1 cellular context compared by ENCODE assay signal in the genomic region with DNA sequence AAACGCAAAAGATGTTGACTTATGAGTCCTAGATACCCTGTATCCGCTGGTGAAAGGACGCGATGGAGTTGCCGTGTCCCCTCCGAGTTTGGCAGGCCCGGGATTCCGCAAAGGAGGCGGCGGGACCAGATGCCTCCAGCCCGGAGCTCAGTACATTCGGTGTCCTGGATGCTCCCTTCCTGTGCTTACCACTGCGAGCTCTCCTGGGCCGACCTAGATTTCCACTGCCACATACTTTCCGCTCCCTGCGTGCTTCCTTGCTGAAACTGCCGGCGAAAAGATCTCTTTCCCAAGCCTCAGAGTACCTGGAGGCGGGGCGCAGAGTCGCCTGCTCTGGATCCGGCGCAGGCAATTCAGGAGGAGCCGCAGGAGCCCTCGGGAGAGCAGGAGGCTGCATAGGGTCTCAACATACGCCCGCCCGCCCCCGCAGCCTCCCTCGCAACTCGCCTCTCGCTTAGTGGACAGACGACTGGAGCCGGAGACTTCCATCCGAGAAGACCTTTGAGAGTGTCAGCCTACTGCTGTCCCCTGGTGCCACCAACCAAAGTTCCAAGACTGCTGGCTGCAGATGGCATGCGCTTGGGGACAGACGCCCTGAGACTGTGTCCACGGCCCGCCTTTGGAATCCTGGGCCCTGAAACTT.
TF ChIP-seq lines count a peak whose summit lies in the region.

No MANE protein-coding gene starts in this region.

TF ChIP-seq in HEK293, 187 proteins besides CTCF, POLR2A, EP300 and RAD21 (continued from another document):
- TF ChIP-seq, protein P1, sequence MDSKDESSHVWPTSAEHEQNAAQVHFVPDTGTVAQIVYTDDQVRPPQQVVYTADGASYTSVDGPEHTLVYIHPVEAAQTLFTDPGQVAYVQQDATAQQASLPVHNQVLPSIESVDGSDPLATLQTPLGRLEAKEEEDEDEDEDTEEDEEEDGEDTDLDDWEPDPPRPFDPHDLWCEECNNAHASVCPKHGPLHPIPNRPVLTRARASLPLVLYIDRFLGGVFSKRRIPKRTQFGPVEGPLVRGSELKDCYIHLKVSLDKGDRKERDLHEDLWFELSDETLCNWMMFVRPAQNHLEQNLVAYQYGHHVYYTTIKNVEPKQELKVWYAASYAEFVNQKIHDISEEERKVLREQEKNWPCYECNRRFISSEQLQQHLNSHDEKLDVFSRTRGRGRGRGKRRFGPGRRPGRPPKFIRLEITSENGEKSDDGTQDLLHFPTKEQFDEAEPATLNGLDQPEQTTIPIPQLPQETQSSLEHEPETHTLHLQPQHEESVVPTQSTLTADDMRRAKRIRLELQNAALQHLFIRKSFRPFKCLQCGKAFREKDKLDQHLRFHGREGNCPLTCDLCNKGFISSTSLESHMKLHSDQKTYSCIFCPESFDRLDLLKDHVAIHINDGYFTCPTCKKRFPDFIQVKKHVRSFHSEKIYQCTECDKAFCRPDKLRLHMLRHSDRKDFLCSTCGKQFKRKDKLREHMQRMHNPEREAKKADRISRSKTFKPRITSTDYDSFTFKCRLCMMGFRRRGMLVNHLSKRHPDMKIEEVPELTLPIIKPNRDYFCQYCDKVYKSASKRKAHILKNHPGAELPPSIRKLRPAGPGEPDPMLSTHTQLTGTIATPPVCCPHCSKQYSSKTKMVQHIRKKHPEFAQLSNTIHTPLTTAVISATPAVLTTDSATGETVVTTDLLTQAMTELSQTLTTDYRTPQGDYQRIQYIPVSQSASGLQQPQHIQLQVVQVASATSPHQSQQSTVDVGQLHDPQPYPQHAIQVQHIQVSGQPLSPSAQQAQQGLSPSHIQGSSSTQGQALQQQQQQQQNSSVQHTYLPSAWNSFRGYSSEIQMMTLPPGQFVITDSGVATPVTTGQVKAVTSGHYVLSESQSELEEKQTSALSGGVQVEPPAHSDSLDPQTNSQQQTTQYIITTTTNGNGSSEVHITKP (tag by site-specific recombination; IDR thresholded peaks at IDR 0.05), result peak; percentile 79
- peak; percentile 35; the same call in 1 of the 2 replicates for TF ChIP-seq ZFP37 (tag by site-specific recombination; IDR thresholded peaks at IDR 0.05)
- TF ChIP-seq ZNF121 (tag by site-specific recombination; IDR thresholded peaks at IDR 0.05), result no peak
- TF ChIP-seq SP2 (tag by site-specific recombination; IDR thresholded peaks at IDR 0.05), result peak; percentile 26; the same call in 1 of the 2 replicates
- no peak for TF ChIP-seq ZNF548 (tag by site-specific recombination; IDR thresholded peaks at IDR 0.05)
- TF ChIP-seq, protein P2, sequence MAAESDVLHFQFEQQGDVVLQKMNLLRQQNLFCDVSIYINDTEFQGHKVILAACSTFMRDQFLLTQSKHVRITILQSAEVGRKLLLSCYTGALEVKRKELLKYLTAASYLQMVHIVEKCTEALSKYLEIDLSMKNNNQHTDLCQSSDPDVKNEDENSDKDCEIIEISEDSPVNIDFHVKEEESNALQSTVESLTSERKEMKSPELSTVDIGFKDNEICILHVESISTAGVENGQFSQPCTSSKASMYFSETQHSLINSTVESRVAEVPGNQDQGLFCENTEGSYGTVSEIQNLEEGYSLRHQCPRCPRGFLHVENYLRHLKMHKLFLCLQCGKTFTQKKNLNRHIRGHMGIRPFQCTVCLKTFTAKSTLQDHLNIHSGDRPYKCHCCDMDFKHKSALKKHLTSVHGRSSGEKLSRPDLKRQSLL (tag by site-specific recombination; IDR thresholded peaks at IDR 0.05), result peak; percentile 41; the same call in 1 of the 2 replicates
- no peak for TF ChIP-seq ZXDB (tag by site-specific recombination; IDR thresholded peaks at IDR 0.05)
- TF ChIP-seq ZNF335 (tag by site-specific recombination; conservative IDR thresholded peaks at IDR 0.05), result peak; percentile 90
- TF ChIP-seq, protein P3, sequence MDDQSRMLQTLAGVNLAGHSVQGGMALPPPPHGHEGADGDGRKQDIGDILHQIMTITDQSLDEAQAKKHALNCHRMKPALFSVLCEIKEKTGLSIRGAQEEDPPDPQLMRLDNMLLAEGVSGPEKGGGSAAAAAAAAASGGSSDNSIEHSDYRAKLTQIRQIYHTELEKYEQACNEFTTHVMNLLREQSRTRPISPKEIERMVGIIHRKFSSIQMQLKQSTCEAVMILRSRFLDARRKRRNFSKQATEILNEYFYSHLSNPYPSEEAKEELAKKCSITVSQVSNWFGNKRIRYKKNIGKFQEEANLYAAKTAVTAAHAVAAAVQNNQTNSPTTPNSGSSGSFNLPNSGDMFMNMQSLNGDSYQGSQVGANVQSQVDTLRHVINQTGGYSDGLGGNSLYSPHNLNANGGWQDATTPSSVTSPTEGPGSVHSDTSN (CRISPR knock-in tag; IDR thresholded peaks at IDR 0.05), result no peak
- TF ChIP-seq ZNF701 (tag by site-specific recombination; IDR thresholded peaks at IDR 0.05), result no peak
- TF ChIP-seq ZNF248 (tag by site-specific recombination; IDR thresholded peaks at IDR 0.05), result no peak
- TF ChIP-seq IKZF3 (tag by site-specific recombination; IDR thresholded peaks at IDR 0.05), result peak; percentile 34; the same call in 1 of the 2 replicates
- 0 out of 2 replicates have a peak, but pooled peaks have one; percentile 19 for TF ChIP-seq EGR2 (tag by site-specific recombination; IDR thresholded peaks at IDR 0.05; ENCODE audit: low read depth)
- peak; percentile 82 for TF ChIP-seq ZBTB20 (tag by site-specific recombination; IDR thresholded peaks at IDR 0.05)
- TF ChIP-seq ZFP41 (tag by site-specific recombination; IDR thresholded peaks at IDR 0.05; ENCODE audit: borderline replicate concordance), result no peak
- no peak for TF ChIP-seq ZNF830 (tag by site-specific recombination; IDR thresholded peaks at IDR 0.05; ENCODE audit: low read depth)
- no peak for TF ChIP-seq HOXA7 (CRISPR knock-in tag; IDR thresholded peaks at IDR 0.05; ENCODE audit: borderline replicate concordance)
- TF ChIP-seq ZBTB48 (tag by site-specific recombination; IDR thresholded peaks at IDR 0.05), result no peak
- TF ChIP-seq SP3 (tag by site-specific recombination; IDR thresholded peaks at IDR 0.05), result peak; percentile 19; the same call in 1 of the 2 replicates
- TF ChIP-seq ZNF521 (tag by site-specific recombination; IDR thresholded peaks at IDR 0.05), result no peak
- TF ChIP-seq, protein P4, sequence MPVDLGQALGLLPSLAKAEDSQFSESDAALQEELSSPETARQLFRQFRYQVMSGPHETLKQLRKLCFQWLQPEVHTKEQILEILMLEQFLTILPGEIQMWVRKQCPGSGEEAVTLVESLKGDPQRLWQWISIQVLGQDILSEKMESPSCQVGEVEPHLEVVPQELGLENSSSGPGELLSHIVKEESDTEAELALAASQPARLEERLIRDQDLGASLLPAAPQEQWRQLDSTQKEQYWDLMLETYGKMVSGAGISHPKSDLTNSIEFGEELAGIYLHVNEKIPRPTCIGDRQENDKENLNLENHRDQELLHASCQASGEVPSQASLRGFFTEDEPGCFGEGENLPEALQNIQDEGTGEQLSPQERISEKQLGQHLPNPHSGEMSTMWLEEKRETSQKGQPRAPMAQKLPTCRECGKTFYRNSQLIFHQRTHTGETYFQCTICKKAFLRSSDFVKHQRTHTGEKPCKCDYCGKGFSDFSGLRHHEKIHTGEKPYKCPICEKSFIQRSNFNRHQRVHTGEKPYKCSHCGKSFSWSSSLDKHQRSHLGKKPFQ (tag by site-specific recombination; IDR thresholded peaks at IDR 0.05), result no peak
- peak; percentile 51 for TF ChIP-seq ZBTB17 (tag by site-specific recombination; IDR thresholded peaks at IDR 0.05)
- no peak for TF ChIP-seq MZF1 (tag by site-specific recombination; IDR thresholded peaks at IDR 0.05; ENCODE audit: borderline replicate concordance)
- TF ChIP-seq ZNF48 (tag by site-specific recombination; IDR thresholded peaks at IDR 0.05), result no peak
- TF ChIP-seq, protein P5, sequence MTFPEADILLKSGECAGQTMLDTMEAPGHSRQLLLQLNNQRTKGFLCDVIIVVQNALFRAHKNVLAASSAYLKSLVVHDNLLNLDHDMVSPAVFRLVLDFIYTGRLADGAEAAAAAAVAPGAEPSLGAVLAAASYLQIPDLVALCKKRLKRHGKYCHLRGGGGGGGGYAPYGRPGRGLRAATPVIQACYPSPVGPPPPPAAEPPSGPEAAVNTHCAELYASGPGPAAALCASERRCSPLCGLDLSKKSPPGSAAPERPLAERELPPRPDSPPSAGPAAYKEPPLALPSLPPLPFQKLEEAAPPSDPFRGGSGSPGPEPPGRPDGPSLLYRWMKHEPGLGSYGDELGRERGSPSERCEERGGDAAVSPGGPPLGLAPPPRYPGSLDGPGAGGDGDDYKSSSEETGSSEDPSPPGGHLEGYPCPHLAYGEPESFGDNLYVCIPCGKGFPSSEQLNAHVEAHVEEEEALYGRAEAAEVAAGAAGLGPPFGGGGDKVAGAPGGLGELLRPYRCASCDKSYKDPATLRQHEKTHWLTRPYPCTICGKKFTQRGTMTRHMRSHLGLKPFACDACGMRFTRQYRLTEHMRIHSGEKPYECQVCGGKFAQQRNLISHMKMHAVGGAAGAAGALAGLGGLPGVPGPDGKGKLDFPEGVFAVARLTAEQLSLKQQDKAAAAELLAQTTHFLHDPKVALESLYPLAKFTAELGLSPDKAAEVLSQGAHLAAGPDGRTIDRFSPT (tag by site-specific recombination; IDR thresholded peaks at IDR 0.05), result no peak
- peak; percentile 83; the same call in 1 of the 2 replicates for TF ChIP-seq ZNF600 (tag by site-specific recombination; IDR thresholded peaks at IDR 0.05)
- peak; percentile 63 for TF ChIP-seq ZFHX2 (tag by site-specific recombination; conservative IDR thresholded peaks at IDR 0.05)
- TF ChIP-seq ZNF785 (tag by site-specific recombination; IDR thresholded peaks at IDR 0.05), result no peak
- TF ChIP-seq ZNF174 (tag by site-specific recombination; IDR thresholded peaks at IDR 0.05), result no peak
- TF ChIP-seq ZNF169 (tag by site-specific recombination; IDR thresholded peaks at IDR 0.05), result no peak
- TF ChIP-seq, protein P6, sequence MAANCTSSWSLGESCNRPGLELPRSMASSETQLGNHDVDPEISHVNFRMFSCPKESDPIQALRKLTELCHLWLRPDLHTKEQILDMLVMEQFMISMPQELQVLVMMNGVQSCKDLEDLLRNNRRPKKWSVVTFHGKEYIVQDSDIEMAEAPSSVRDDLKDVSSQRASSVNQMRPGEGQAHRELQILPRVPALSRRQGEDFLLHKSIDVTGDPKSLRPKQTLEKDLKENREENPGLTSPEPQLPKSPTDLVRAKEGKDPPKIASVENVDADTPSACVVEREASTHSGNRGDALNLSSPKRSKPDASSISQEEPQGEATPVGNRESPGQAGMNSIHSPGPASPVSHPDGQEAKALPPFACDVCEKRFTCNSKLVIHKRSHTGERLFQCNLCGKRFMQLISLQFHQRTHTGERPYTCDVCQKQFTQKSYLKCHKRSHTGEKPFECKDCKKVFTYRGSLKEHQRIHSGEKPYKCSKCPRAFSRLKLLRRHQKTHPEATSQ (tag by site-specific recombination; IDR thresholded peaks at IDR 0.05), result no peak
- no peak for TF ChIP-seq ZIC2 (tag by site-specific recombination; IDR thresholded peaks at IDR 0.05)
- no peak for TF ChIP-seq ZNF561 (tag by site-specific recombination; IDR thresholded peaks at IDR 0.05; ENCODE audit: borderline replicate concordance)
- TF ChIP-seq ZNF292 (tag by site-specific recombination; IDR thresholded peaks at IDR 0.05; ENCODE audit: borderline replicate concordance, low read depth), result no peak
- TF ChIP-seq, protein P7, sequence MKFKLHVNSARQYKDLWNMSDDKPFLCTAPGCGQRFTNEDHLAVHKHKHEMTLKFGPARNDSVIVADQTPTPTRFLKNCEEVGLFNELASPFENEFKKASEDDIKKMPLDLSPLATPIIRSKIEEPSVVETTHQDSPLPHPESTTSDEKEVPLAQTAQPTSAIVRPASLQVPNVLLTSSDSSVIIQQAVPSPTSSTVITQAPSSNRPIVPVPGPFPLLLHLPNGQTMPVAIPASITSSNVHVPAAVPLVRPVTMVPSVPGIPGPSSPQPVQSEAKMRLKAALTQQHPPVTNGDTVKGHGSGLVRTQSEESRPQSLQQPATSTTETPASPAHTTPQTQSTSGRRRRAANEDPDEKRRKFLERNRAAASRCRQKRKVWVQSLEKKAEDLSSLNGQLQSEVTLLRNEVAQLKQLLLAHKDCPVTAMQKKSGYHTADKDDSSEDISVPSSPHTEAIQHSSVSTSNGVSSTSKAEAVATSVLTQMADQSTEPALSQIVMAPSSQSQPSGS (tag by site-specific recombination; IDR thresholded peaks at IDR 0.05; ENCODE audit: low read depth), result no peak
TF ChIP-seq in HEK293: peak in this region for 13.
